Comparison of ENCODE assay signal across 16 cellular contexts in the genomic region with DNA sequence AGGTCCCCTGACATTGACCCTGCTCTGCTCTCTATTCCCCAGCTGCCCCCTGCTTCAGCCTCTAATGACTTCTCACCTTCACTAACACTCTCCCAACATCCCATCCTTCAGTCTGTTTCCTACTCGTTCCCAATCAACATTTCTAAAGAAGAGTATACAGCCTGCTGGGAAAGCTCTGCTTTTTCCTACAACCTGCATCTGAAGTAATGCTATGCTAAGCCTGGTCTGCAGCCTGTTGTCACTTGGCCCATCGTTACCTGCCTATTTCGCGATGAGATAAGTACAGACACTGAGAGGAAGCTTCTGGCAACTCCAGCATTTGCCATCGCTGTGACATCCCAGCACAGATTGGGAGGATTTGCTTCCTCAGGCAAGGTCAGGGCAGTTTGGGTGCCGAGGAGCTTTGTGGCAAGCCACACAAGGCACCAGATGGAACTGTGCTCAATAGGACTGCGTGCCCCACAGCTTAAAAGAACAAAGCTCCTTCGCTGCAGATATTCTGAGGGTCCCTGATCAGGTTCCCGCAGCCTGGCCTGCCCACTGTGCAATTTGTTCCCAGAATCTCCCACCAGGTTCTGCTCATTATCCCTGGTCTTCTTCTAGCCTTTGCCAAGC.
"Had no signal": no experiment of that assay in that cellular context is flagged by ENCODE, and none has a peak within 500 bp of the region (broad histone marks: within the 10 kb centered on the region; RNA-seq: fewer than 3 reads in every experiment).

No MANE protein-coding gene starts in this region.

- H3K27me3 ChIP-seq: ascending aorta, pancreas, suprapubic skin had no signal

- H3K4me1 ChIP-seq: ascending aorta, esophagus squamous epithelium, pancreas, suprapubic skin had no signal

- DNase-seq: activated CD4-positive, alpha-beta memory T cell treated with anti-CD3 and anti-CD28 coated beads for 36 hours; activated gamma-delta T cell; activated naive CD8-positive, alpha-beta T cell treated with anti-CD3 and anti-CD28 coated beads for 36 hours; activated T-cell treated with anti-CD3 and anti-CD28 coated beads, Interleukin-2, amount 50 U/mL, for 48 hours; esophagus squamous epithelium; foreskin fibroblast; glutamatergic neuron; kidney; left ventricle myocardium superior; pancreas; stimulated activated CD4-positive, alpha-beta T cell treated with anti-CD3 and anti-CD28 coated beads, Interleukin-4, amount 100 ng/mL, for 1 hour; stimulated activated CD8-positive, alpha-beta memory T cell treated with anti-CD3 and anti-CD28 coated beads, Interleukin-4, amount 100 ng/mL, for 48 hours; stimulated activated naive CD8-positive, alpha-beta T cell treated with anti-CD3 and anti-CD28 coated beads, Interleukin-15, Interleukin-2, amounts not matched to agents 100 U/mL and 50 U/mL, for 24 hours; T-helper 9 cell had no signal

- ATAC-seq: left ventricle myocardium superior; pancreas; stimulated activated naive CD8-positive, alpha-beta T cell treated with anti-CD3 and anti-CD28 coated beads, Interleukin-15, Interleukin-2, amounts not matched to agents 100 U/mL and 50 U/mL, for 24 hours had no signal

- H3K4me3 ChIP-seq: ascending aorta, esophagus squamous epithelium, pancreas, suprapubic skin had no signal

- H3K27ac ChIP-seq: ascending aorta, esophagus squamous epithelium, pancreas, suprapubic skin had no signal

- H3K36me3 ChIP-seq: ascending aorta, esophagus squamous epithelium, pancreas, suprapubic skin had no signal

- H3K9me3 ChIP-seq: ascending aorta, esophagus squamous epithelium, pancreas, suprapubic skin had no signal
